Comparison of ENCODE assay signal across 19 cellular contexts in genomic region chr2:177237932-177238331, GRCh38. TPM values are rescaled to one million over a fixed set of nuclear protein-coding genes. Genes with fewer than 3 reads are reported as not detected.
A peak's percentile ranks its signal among the peaks of the same experiment; 100 is the strongest.
DNase-seq lines count a peak whose midpoint lies in the region; ATAC-seq, FAIRE-seq and TF ChIP-seq lines count a peak whose summit lies in the region.
"Had no signal": no experiment of that assay in that cellular context is flagged by ENCODE, and none has a peak within 500 bp of the region (broad histone marks: within the 10 kb centered on the region; RNA-seq: fewer than 3 reads in every experiment).

No MANE protein-coding gene starts in this region.

- H3K9me3 ChIP-seq in heart right ventricle (no peaks in the 10 kb centered on the region), right cardiac atrium (ENCODE audit: control insufficient read depth, low read length) (no peaks in the 10 kb centered on the region), upper lobe of right lung (no peaks in the 10 kb centered on the region)
- H3K9me3 ChIP-seq: vagina had no signal

- no peak overlapping the region for H3K4me3 Mint-ChIP-seq in activated naive CD8-positive, alpha-beta T cell treated with anti-CD3 and anti-CD28 coated beads, Interleukin-2, amount 10 ng/mL, durations not matched to agents 7 days and 5 days
- H3K4me3 Mint-ChIP-seq in naive thymus-derived CD8-positive, alpha-beta T cell: no peak overlapping the region
- H3K4me3 Mint-ChIP-seq: nephron had no signal

- H3K36me3 Mint-ChIP-seq in activated naive CD8-positive, alpha-beta T cell treated with anti-CD3 and anti-CD28 coated beads, Interleukin-2, amount 10 ng/mL, durations not matched to agents 7 days and 5 days: peaks cover 14% of the 10 kb centered on the region
- H3K36me3 Mint-ChIP-seq in naive thymus-derived CD8-positive, alpha-beta T cell: peaks cover 0 to 42% (median 16%) of the 10 kb centered on the region in 3 donors

- no peak for TF ChIP-seq CTCF in heart right ventricle (IDR thresholded peaks at IDR 0.05)
- no peak for TF ChIP-seq CTCF in upper lobe of right lung (IDR thresholded peaks at IDR 0.05)

- TF ChIP-seq POLR2A in GM12891 (IDR thresholded peaks at IDR 0.05; ENCODE audit: low read depth, low read length): no peak

- DNase-seq in heart right ventricle (no peak), right cardiac atrium (no peak), upper lobe of right lung (no peak), RCC 7860 (ENCODE audit: low spot score) (no peak), GM12891 (ENCODE audit: insufficient read length, low spot score) (no peak), C1 segment of cervical spinal cord (lab: John Stamatoyannopoulos, UW) (no peak)
- DNase-seq in activated naive CD8-positive, alpha-beta T cell treated with anti-CD3 and anti-CD28 coated beads, Interleukin-2, amount 10 ng/mL, durations not matched to agents 7 days and 5 days: no peak
- no peak for DNase-seq in naive thymus-derived CD8-positive, alpha-beta T cell
- DNase-seq: activated effector memory CD4-positive, alpha-beta T cell treated with anti-CD3 and anti-CD28 coated beads, Interleukin-2, amount 50 U/mL, for 16 hours; dermis blood vessel endothelial cell; NCI-H187; NCI-H446 treated with DMSO at 0.1 percent for 48 hours; stimulated activated CD4-positive, alpha-beta T cell treated with anti-CD3 and anti-CD28 coated beads, Interleukin-12 subunit alpha, Interleukin-12 subunit beta, amount 100 ng/mL, for 4 hours; T-helper 1 cell; WERI-Rb-1 had no signal

- H3K27me3 ChIP-seq in heart right ventricle (no peaks in the 10 kb centered on the region), right cardiac atrium (ENCODE audit: control insufficient read depth, insufficient read depth) (no peaks in the 10 kb centered on the region), upper lobe of right lung (no peaks in the 10 kb centered on the region)
- H3K27me3 ChIP-seq: vagina had no signal

- H3K27ac ChIP-seq in heart right ventricle (peak overlapping the region in 6 of 10 donors; percentile 16 to 90 (median 69)), right cardiac atrium (ENCODE audit: low read length) (no peak overlapping the region), upper lobe of right lung (peak overlapping the region; percentile 81)
- H3K27ac ChIP-seq: WERI-Rb-1 had no signal

- H3K27ac Mint-ChIP-seq in activated naive CD8-positive, alpha-beta T cell treated with anti-CD3 and anti-CD28 coated beads, Interleukin-2, amount 10 ng/mL, durations not matched to agents 7 days and 5 days: peak overlapping the region; percentile 5
- peak overlapping the region in 9 of 10 donors; percentile 2 to 84 (median 60) for H3K27ac Mint-ChIP-seq in naive thymus-derived CD8-positive, alpha-beta T cell

- FAIRE-seq in RCC 7860 (lab: Jason Lieb, UNC): no peak
- FAIRE-seq in GM12891 (lab: Jason Lieb, UNC): no peak
- FAIRE-seq: D721Med had no signal

- WGBS in heart right ventricle, 2 donors: 49 to 53% methylated on average over 2 of the region's 2 CpGs
- 46% methylated on average over 2 of the region's 2 CpGs for WGBS in right cardiac atrium

- POLR2A ChIA-PET in activated naive CD8-positive, alpha-beta T cell treated with anti-CD3 and anti-CD28 coated beads, Interleukin-2, amount 10 ng/mL, durations not matched to agents 7 days and 5 days (lab: Charles Lee): interaction anchor here (4.2 kb wide), 1 partner anchor 27 kb away, joined by 51 read pairs; the partner anchor contains the start of gene NFE2L2
- POLR2A ChIA-PET in naive thymus-derived CD8-positive, alpha-beta T cell (lab: Charles Lee): interaction anchor here (0.5 to 4.8 kb wide), 3 partner anchors 10 to 26 kb away, joined by 3 to 33 read pairs (median 3); partner anchors contain the start of gene NFE2L2

- H3K36me3 ChIP-seq in heart right ventricle (peaks cover 0 to 27% (median 10%) of the 10 kb centered on the region in 9 donors), upper lobe of right lung (peaks cover 18% of the 10 kb centered on the region)

- intact Hi-C loops in heart right ventricle (cut with DNase I) (no loop called here), right cardiac atrium (cut with DNase I) (no loop called here), upper lobe of right lung (cut with DNase I) (no loop called here)

- H3K4me1 ChIP-seq in heart right ventricle (peaks cover 12 to 100% (median 91%) of the 10 kb centered on the region in 9 donors), right cardiac atrium (ENCODE audit: control insufficient read depth, insufficient read depth, low read length) (peaks cover 21% of the 10 kb centered on the region), upper lobe of right lung (peaks cover 74% of the 10 kb centered on the region)

- no peaks in the 10 kb centered on the region for H3K27me3 Mint-ChIP-seq in activated naive CD8-positive, alpha-beta T cell treated with anti-CD3 and anti-CD28 coated beads, Interleukin-2, amount 10 ng/mL, durations not matched to agents 7 days and 5 days
- H3K27me3 Mint-ChIP-seq in naive thymus-derived CD8-positive, alpha-beta T cell: no peaks in the 10 kb centered on the region

- no peaks in the 10 kb centered on the region for H3K9me3 Mint-ChIP-seq in activated naive CD8-positive, alpha-beta T cell treated with anti-CD3 and anti-CD28 coated beads, Interleukin-2, amount 10 ng/mL, durations not matched to agents 7 days and 5 days
- no peaks in the 10 kb centered on the region for H3K9me3 Mint-ChIP-seq in naive thymus-derived CD8-positive, alpha-beta T cell
- H3K9me3 Mint-ChIP-seq: nephron had no signal

- ATAC-seq in heart right ventricle (no peak), right cardiac atrium (no peak), upper lobe of right lung (no peak)
- no peak for ATAC-seq in activated naive CD8-positive, alpha-beta T cell treated with anti-CD3 and anti-CD28 coated beads, Interleukin-2, amount 10 ng/mL, durations not matched to agents 7 days and 5 days (ENCODE audit: low read depth)
- ATAC-seq in naive thymus-derived CD8-positive, alpha-beta T cell: no peak
- ATAC-seq: Right ventricle myocardium inferior had no signal

- H3K4me3 ChIP-seq in heart right ventricle (no peak overlapping the region), right cardiac atrium (ENCODE audit: low read length) (no peak overlapping the region), upper lobe of right lung (no peak overlapping the region)
- H3K4me3 ChIP-seq: vagina had no signal

- peaks cover 62% of the 10 kb centered on the region for H3K4me1 Mint-ChIP-seq in activated naive CD8-positive, alpha-beta T cell treated with anti-CD3 and anti-CD28 coated beads, Interleukin-2, amount 10 ng/mL, durations not matched to agents 7 days and 5 days
- H3K4me1 Mint-ChIP-seq in naive thymus-derived CD8-positive, alpha-beta T cell: peaks cover 29 to 79% (median 77%) of the 10 kb centered on the region in 4 donors

TF ChIP-seq in GM12891, 5 proteins besides CTCF, POLR2A, EP300 and RAD21:
- TF ChIP-seq TAF1 (IDR thresholded peaks at IDR 0.05; ENCODE audit: low read depth, low read length) (no peak), POU2F2 (IDR thresholded peaks at IDR 0.05; ENCODE audit: low read depth, low read length) (no peak), SPI1 (IDR thresholded peaks at IDR 0.05; ENCODE audit: low read depth, low read length) (no peak), PAX5 (IDR thresholded peaks at IDR 0.05; ENCODE audit: insufficient read depth, low read length, severe bottlenecking) (no peak), POLR2AphosphoS5 (IDR thresholded peaks at IDR 0.05; ENCODE audit: low read depth, low read length) (no peak)

RNA-seq across cellular contexts. Expression of gene HNRNPA3, which starts 25.3 kb away (rescaled TPM):
- total RNA-seq in heart right ventricle (10 to 100 TPM; 63.7 to 93.8 (median 77.6) TPM), right cardiac atrium (100 to 1,000 TPM in 1 of 4 donors, 10 to 100 TPM in 3; 66.9 to 110 (median 84.2) TPM), upper lobe of right lung (139 TPM)
- polyA plus RNA-seq in heart right ventricle (10 to 100 TPM; 78.3 to 93.7 TPM), right cardiac atrium (74.1 TPM)
- total RNA-seq in activated naive CD8-positive, alpha-beta T cell treated with anti-CD3 and anti-CD28 coated beads, Interleukin-2, amount 10 ng/mL, durations not matched to agents 7 days and 5 days: 100 to 1,000 TPM; 250 to 256 TPM
- total RNA-seq in naive thymus-derived CD8-positive, alpha-beta T cell: 100 to 1,000 TPM; 156 to 158 TPM
- polyA plus RNA-seq in naive thymus-derived CD8-positive, alpha-beta T cell: 10 to 100 TPM; 47.6 to 56.6 (median 52.1) TPM
- polyA plus RNA-seq in GM12891 (2012; ENCODE audit: low read depth, missing spikeins): 339 TPM

RNA-seq across cellular contexts. Expression of gene NFE2L2, which starts 26.6 kb away (rescaled TPM):
- total RNA-seq in heart right ventricle (10 to 100 TPM; 39.0 to 67.9 (median 57.6) TPM), right cardiac atrium (10 to 100 TPM; 70.0 to 95.7 (median 77.7) TPM), upper lobe of right lung (105 TPM)
- polyA plus RNA-seq in heart right ventricle (10 to 100 TPM; 26.4 to 28.8 TPM), right cardiac atrium (55.8 TPM)
- total RNA-seq in activated naive CD8-positive, alpha-beta T cell treated with anti-CD3 and anti-CD28 coated beads, Interleukin-2, amount 10 ng/mL, durations not matched to agents 7 days and 5 days: 10 to 100 TPM; 71.0 to 78.8 TPM
- total RNA-seq in naive thymus-derived CD8-positive, alpha-beta T cell: 10 to 100 TPM; 93.6 to 96.9 TPM
- 10 to 100 TPM; 48.2 to 57.8 (median 56.0) TPM for polyA plus RNA-seq in naive thymus-derived CD8-positive, alpha-beta T cell
- polyA plus RNA-seq in GM12891 (2012; ENCODE audit: low read depth, missing spikeins): 15.0 TPM
